8 cellular contexts compared by ENCODE assay signal in the genomic region with DNA sequence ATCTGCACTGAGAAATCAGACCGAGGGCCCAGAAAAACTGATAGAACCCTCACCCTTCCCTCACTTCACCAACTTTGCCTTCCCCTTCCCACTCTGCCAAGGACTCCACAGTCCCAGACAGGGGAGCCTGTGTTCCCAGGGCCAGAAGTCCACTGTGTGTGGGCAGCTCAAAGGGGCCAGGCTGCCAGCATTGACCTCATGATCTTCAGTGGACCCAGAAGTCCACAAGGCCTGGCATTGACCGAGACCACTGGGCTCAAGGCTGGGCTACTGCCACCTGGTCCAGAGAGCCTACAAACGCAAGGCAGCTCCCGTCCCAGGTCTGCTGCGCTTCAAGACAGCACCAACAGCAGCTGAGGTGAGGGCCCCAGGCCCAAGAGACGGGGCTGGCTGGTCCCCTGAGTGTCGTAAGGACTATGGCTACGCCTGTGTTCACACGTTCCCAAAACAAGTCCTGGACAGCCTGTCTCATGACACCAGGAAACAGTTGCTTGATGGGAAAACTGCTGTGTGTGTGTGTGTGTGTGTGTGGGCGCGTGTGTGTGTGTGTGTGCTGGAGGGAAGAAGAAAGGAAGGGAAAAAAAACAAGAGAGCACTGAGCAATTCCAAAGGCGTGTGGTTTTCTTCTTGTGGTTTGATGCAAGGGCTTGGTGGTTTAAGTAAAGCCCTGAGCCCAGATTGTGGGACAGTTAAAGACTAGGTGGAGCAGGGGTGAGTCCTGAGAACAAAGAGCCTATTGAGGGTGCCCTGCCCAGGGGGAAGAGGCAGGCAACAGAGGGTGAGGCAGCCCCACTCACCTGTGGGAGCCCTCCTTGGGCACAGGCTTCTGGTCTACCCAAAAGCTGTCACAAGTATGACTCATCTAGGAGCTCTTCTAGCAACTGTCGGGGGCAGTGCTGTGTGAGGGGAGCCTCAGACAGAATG.
A peak's percentile ranks its signal among the peaks of the same experiment; 100 is the strongest.
DNase-seq lines count a peak whose midpoint lies in the region; ATAC-seq and TF ChIP-seq lines count a peak whose summit lies in the region.

No MANE protein-coding gene starts in this region.

- ATAC-seq in DND-41 (ENCODE audit: insufficient read depth, low read depth) (peak; percentile 94), GM18873 (IDR thresholded peaks at IDR 0.05; ENCODE audit: low FRiP score, unreplicated experiment) (no peak), GM18517 (IDR thresholded peaks at IDR 0.05; ENCODE audit: unreplicated experiment) (no peak)

- no peaks in the 10 kb centered on the region for H3K36me3 Mint-ChIP-seq in nephron progenitor cell (ENCODE audit: low read depth)

- no peak for TF ChIP-seq CTCF in DND-41 (IDR thresholded peaks at IDR 0.05; ENCODE audit: borderline replicate concordance, extremely low read depth, low read length, poor library complexity, severe bottlenecking)
- TF ChIP-seq CTCF in brain microvascular endothelial cell (IDR thresholded peaks at IDR 0.05; ENCODE audit: low read depth, low read length, missing control alignments): no peak
- no peak for TF ChIP-seq CTCF in GM10266 (IDR thresholded peaks at IDR 0.05; ENCODE audit: control insufficient read depth, insufficient read depth, low read depth, missing control alignments)
- TF ChIP-seq CTCF in nephron progenitor cell (IDR thresholded peaks at IDR 0.05): no peak

- H3K4me1 ChIP-seq in DND-41 (ENCODE audit: insufficient read depth, low read length): peaks cover 11% of the 10 kb centered on the region

- H3K9ac ChIP-seq in DND-41 (ENCODE audit: low read depth, low read length): no peak overlapping the region

- H3K27me3 Mint-ChIP-seq in nephron progenitor cell (ENCODE audit: low read depth, poor library complexity): peaks cover 13% of the 10 kb centered on the region

- H3K4me3 ChIP-seq in DND-41 (ENCODE audit: low read depth in 1 of 2, low read length in 2 of 2) (no peak overlapping the region), brain microvascular endothelial cell (ENCODE audit: low read depth, low read length) (no peak overlapping the region)

- in situ Hi-C loops in brain microvascular endothelial cell (cut with HindIII; ENCODE audit: low pct_ligation_motif_present, low sequenced_read_pairs): no loop called here

- no peaks in the 10 kb centered on the region for H3K9me3 ChIP-seq in DND-41 (ENCODE audit: insufficient read depth, low read length, severe bottlenecking)

- no peaks in the 10 kb centered on the region for H3K79me2 ChIP-seq in DND-41 (ENCODE audit: insufficient read depth, low read length)

- no peak overlapping the region for H3K4me2 ChIP-seq in DND-41 (ENCODE audit: insufficient read depth, low read length)

- peaks cover 21% of the 10 kb centered on the region for H4K20me1 ChIP-seq in DND-41 (ENCODE audit: insufficient read depth, low read length)

- DNase-seq in DND-41 (peak; percentile 79), SW480 (ENCODE audit: low spot score) (peak; percentile 97), brain microvascular endothelial cell (peak; percentile 88), non-pigmented ciliary epithelial cell (ENCODE audit: low read depth) (peak; percentile 96), GM10266 (ENCODE audit: extremely low spot score) (no peak), nephron progenitor cell (no peak)

- H3K9me3 Mint-ChIP-seq in nephron progenitor cell: no peaks in the 10 kb centered on the region

- H2AFZ ChIP-seq in DND-41 (ENCODE audit: low read depth, low read length): no peak overlapping the region

- peaks cover 28% of the 10 kb centered on the region for H3K4me1 Mint-ChIP-seq in nephron progenitor cell

- no peak overlapping the region for H3K4me3 Mint-ChIP-seq in nephron progenitor cell

- H3K27me3 ChIP-seq in DND-41 (ENCODE audit: insufficient read depth, low read length, poor library complexity) (peaks cover 30% of the 10 kb centered on the region), brain microvascular endothelial cell (replicated peaks) (peaks cover 5% of the 10 kb centered on the region)

- H3K36me3 ChIP-seq in DND-41 (ENCODE audit: insufficient read depth, low read length) (no peaks in the 10 kb centered on the region), brain microvascular endothelial cell (replicated peaks) (no peaks in the 10 kb centered on the region)

- H3K27ac ChIP-seq in DND-41 (ENCODE audit: low read length) (no peak overlapping the region), brain microvascular endothelial cell (no peak overlapping the region)

- no peak overlapping the region for H3K27ac Mint-ChIP-seq in nephron progenitor cell

Comparison
In these comparisons a context has a peak if more than half of its experiments do, and no peak if none do; other contexts are left out.
1. DNase-seq: peak in DND-41 (single experiment), SW480 (single experiment), brain microvascular endothelial cell (single experiment) and non-pigmented ciliary epithelial cell (single experiment); none in GM10266 (single experiment) and nephron progenitor cell (single experiment).